9 cellular contexts compared by ENCODE assay signal in genomic region chr7:106485031-106485551, GRCh38.
DNase-seq lines count a peak whose midpoint lies in the region; ATAC-seq and TF ChIP-seq lines count a peak whose summit lies in the region.
"Had no signal": no experiment of that assay in that cellular context is flagged by ENCODE, and none has a peak within 500 bp of the region (broad histone marks: within the 10 kb centered on the region; RNA-seq: fewer than 3 reads in every experiment).

No MANE protein-coding gene starts in this region.

- no peak for TF ChIP-seq POLR2A in Peyer's patch (IDR thresholded peaks at IDR 0.05)

- H3K27me3 ChIP-seq in Peyer's patch, result no peaks in the 10 kb centered on the region
- H3K27me3 ChIP-seq in MG63, result no peaks in the 10 kb centered on the region

- peaks cover 60% of the 10 kb centered on the region for H3K4me1 Mint-ChIP-seq in activated CD4-positive, alpha-beta T cell treated with anti-CD3 and anti-CD28 coated beads for 36 hours

- POLR2A ChIA-PET in activated CD4-positive, alpha-beta T cell treated with anti-CD3 and anti-CD28 coated beads for 36 hours (lab: Charles Lee), result interaction anchor here (0.6 to 2.1 kb wide), 7 partner anchors 60 to 220 kb away, joined by 3 to 16 read pairs (median 4); partner anchors contain the start of gene NAMPT

- peak overlapping the region in 3 of 4 donors; percentile 3 to 78 (median 18) for H3K27ac ChIP-seq in Peyer's patch

- no peaks in the 10 kb centered on the region for H3K4me1 ChIP-seq in Peyer's patch

- H3K27me3 Mint-ChIP-seq in activated CD4-positive, alpha-beta T cell treated with anti-CD3 and anti-CD28 coated beads for 36 hours, result peaks cover 10% of the 10 kb centered on the region

- H3K4me3 ChIP-seq in Peyer's patch (no peak overlapping the region), MG63 (no peak overlapping the region)

- DNase-seq in activated CD4-positive, alpha-beta T cell treated with anti-CD3 and anti-CD28 coated beads for 36 hours, result no peak
- no peak for DNase-seq in activated CD4-positive, alpha-beta T cell treated with anti-CD3 and anti-CD28 coated beads, Interleukin-2, amount 50 U/mL, for 4 hours
- DNase-seq in Peyer's patch, result no peak
- DNase-seq in fibroblast of gingiva (ENCODE audit: low read depth), result peak; percentile 82
- DNase-seq in stromal cell of bone marrow (ENCODE audit: low read depth), result peak; percentile 64
- no peak for DNase-seq in D341Med (ENCODE audit: low spot score)
- DNase-seq in MG63, result no peak
- DNase-seq: midbrain had no signal

- H3K36me3 Mint-ChIP-seq in activated CD4-positive, alpha-beta T cell treated with anti-CD3 and anti-CD28 coated beads for 36 hours (ENCODE audit: low read depth), result no peaks in the 10 kb centered on the region

- ATAC-seq in activated CD4-positive, alpha-beta T cell treated with anti-CD3 and anti-CD28 coated beads for 36 hours, result peak; percentile 73
- no peak for ATAC-seq in GM21528 (IDR thresholded peaks at IDR 0.05; ENCODE audit: low FRiP score, unreplicated experiment)

- H3K9me3 Mint-ChIP-seq in activated CD4-positive, alpha-beta T cell treated with anti-CD3 and anti-CD28 coated beads for 36 hours (ENCODE audit: low read depth), result peaks cover 2% of the 10 kb centered on the region

- CTCF ChIA-PET in activated CD4-positive, alpha-beta T cell treated with anti-CD3 and anti-CD28 coated beads for 36 hours (lab: Charles Lee), result interaction anchor here (0.6 to 2.0 kb wide), 4 partner anchors 22 to 235 kb away, joined by 3 to 7 read pairs (median 4); no protein-coding TSS in a partner anchor

- H3K4me3 Mint-ChIP-seq in activated CD4-positive, alpha-beta T cell treated with anti-CD3 and anti-CD28 coated beads for 36 hours, result no peak overlapping the region

- H3K9me3 ChIP-seq in Peyer's patch (no peaks in the 10 kb centered on the region), MG63 (no peaks in the 10 kb centered on the region)

- peak overlapping the region; percentile 80 for H3K27ac Mint-ChIP-seq in activated CD4-positive, alpha-beta T cell treated with anti-CD3 and anti-CD28 coated beads for 36 hours

- H3K36me3 ChIP-seq in Peyer's patch (no peaks in the 10 kb centered on the region), MG63 (no peaks in the 10 kb centered on the region)

- TF ChIP-seq CTCF in Peyer's patch (IDR thresholded peaks at IDR 0.05), result no peak

- intact Hi-C loops in activated CD4-positive, alpha-beta T cell treated with anti-CD3 and anti-CD28 coated beads for 36 hours (cut with DNase I, micrococcal nuclease), result loop anchor here (1.0 kb wide), 4 partner anchors 60 to 200 kb away; no protein-coding TSS in a partner anchor

Comparison
In these comparisons a context has a peak if more than half of its experiments do, and no peak if none do; other contexts are left out.
1. DNase-seq: peak in fibroblast of gingiva (single experiment) and stromal cell of bone marrow (single experiment); none in activated CD4-positive, alpha-beta T cell treated with anti-CD3 and anti-CD28 coated beads for 36 hours (single experiment), activated CD4-positive, alpha-beta T cell treated with anti-CD3 and anti-CD28 coated beads, Interleukin-2, amount 50 U/mL, for 4 hours (0 of 2), Peyer's patch (0 of 3), D341Med (single experiment) and MG63 (single experiment).